ENCODE assay signal across 15 cellular contexts in genomic region chrX:65745427-65745826, GRCh38.
DNase-seq lines count a peak whose midpoint lies in the region; ATAC-seq, FAIRE-seq and TF ChIP-seq lines count a peak whose summit lies in the region.
"Had no signal": no experiment of that assay in that cellular context is flagged by ENCODE, and none has a peak within 500 bp of the region (broad histone marks: within the 10 kb centered on the region; RNA-seq: fewer than 3 reads in every experiment).

No MANE protein-coding gene starts in this region.

- peaks cover 0 to 7% (median 0%) of the 10 kb centered on the region in 4 donors for H3K27me3 ChIP-seq in pancreas
- H3K27me3 ChIP-seq in right lobe of liver, result no peaks in the 10 kb centered on the region

- no peak for TF ChIP-seq POLR2A in right lobe of liver (IDR thresholded peaks at IDR 0.05)

- DNase-seq in GM18507 (ENCODE audit: extremely low spot score, insufficient read length, low read depth), result no peak
- DNase-seq in activated CD4-positive, alpha-beta memory T cell treated with anti-CD3 and anti-CD28 coated beads for 36 hours, result no peak
- no peak for DNase-seq in memory B cell (ENCODE audit: low spot score in 2 of 2)
- no peak for DNase-seq in DMS153 treated with DMSO at 0.1 percent for 48 hours (lab: John Stamatoyannopoulos, UW; ENCODE audit: unreplicated experiment)
- DNase-seq in pancreas, result no peak
- no peak for DNase-seq in right lobe of liver
- DNase-seq: KG1; NCI-H1105; NCI-H2107; NCI-H69; stimulated activated CD4-positive, alpha-beta T cell treated with anti-CD3 and anti-CD28 coated beads, Interleukin-4, amount 100 ng/mL, for 4 hours; SW 1271 had no signal

- no peaks in the 10 kb centered on the region for H3K9me3 Mint-ChIP-seq in activated CD4-positive, alpha-beta memory T cell treated with anti-CD3 and anti-CD28 coated beads for 36 hours
- H3K9me3 Mint-ChIP-seq in memory B cell, result peaks cover 2% of the 10 kb centered on the region

- H3K27me3 Mint-ChIP-seq in activated CD4-positive, alpha-beta memory T cell treated with anti-CD3 and anti-CD28 coated beads for 36 hours, result no peaks in the 10 kb centered on the region
- H3K27me3 Mint-ChIP-seq in memory B cell, result no peaks in the 10 kb centered on the region

- H3K4me1 ChIP-seq in pancreas (no peaks in the 10 kb centered on the region), right lobe of liver (no peaks in the 10 kb centered on the region)

- peaks cover 63% of the 10 kb centered on the region for H3K4me1 Mint-ChIP-seq in activated CD4-positive, alpha-beta memory T cell treated with anti-CD3 and anti-CD28 coated beads for 36 hours (ENCODE audit: low read depth)
- peaks cover 38% of the 10 kb centered on the region for H3K4me1 Mint-ChIP-seq in memory B cell

- intact Hi-C loops in activated CD4-positive, alpha-beta memory T cell treated with anti-CD3 and anti-CD28 coated beads for 36 hours (cut with micrococcal nuclease), result loop anchor here (5.0 kb wide), 1 partner anchor 117 kb away; no protein-coding TSS in a partner anchor
- intact Hi-C loops in pancreas (cut with DNase I) (no loop called here), right lobe of liver (cut with DNase I) (no loop called here)

- H3K36me3 Mint-ChIP-seq in activated CD4-positive, alpha-beta memory T cell treated with anti-CD3 and anti-CD28 coated beads for 36 hours, result peaks cover 22% of the 10 kb centered on the region
- peaks cover 16% of the 10 kb centered on the region for H3K36me3 Mint-ChIP-seq in memory B cell

- H3K9me3 ChIP-seq in pancreas (no peaks in the 10 kb centered on the region), right lobe of liver (no peaks in the 10 kb centered on the region)

- TF ChIP-seq CTCF in pancreas (IDR thresholded peaks at IDR 0.05) (no peak), right lobe of liver (IDR thresholded peaks at IDR 0.05) (no peak)

- H3K27ac ChIP-seq in pancreas (no peak overlapping the region), right lobe of liver (no peak overlapping the region)
- H3K27ac ChIP-seq: BLaER1, VCaP had no signal

- WGBS in pancreas, 2 donors, result 30 to 60% methylated on average over 6 of the region's 6 CpGs
- 50% methylated on average over 6 of the region's 6 CpGs for WGBS in right lobe of liver (ENCODE audit: insufficient coverage, low coverage, low lambda C conversion rate, missing lambda C conversion rate)

- FAIRE-seq in GM18507 (lab: Jason Lieb, UNC) (peak; percentile 78), pancreas (lab: Jason Lieb, UNC) (no peak)

- no peak overlapping the region for H3K4me3 Mint-ChIP-seq in activated CD4-positive, alpha-beta memory T cell treated with anti-CD3 and anti-CD28 coated beads for 36 hours
- no peak overlapping the region for H3K4me3 Mint-ChIP-seq in memory B cell

- ATAC-seq in HG02610 (IDR thresholded peaks at IDR 0.05; ENCODE audit: unreplicated experiment) (peak; percentile 52), memory B cell (ENCODE audit: low read depth) (no peak), pancreas (no peak), right lobe of liver (no peak)

- H3K4me3 ChIP-seq in pancreas (no peak overlapping the region), right lobe of liver (no peak overlapping the region)
- H3K4me3 ChIP-seq: BLaER1 had no signal

- peaks cover 0 to under 1% (median 0%) of the 10 kb centered on the region in 3 donors for H3K36me3 ChIP-seq in pancreas
- H3K36me3 ChIP-seq in right lobe of liver, result peaks cover 0 to 1% (median 0%) of the 10 kb centered on the region in 4 donors

- POLR2A ChIA-PET in activated CD4-positive, alpha-beta memory T cell treated with anti-CD3 and anti-CD28 coated beads for 36 hours (lab: Charles Lee), result no interaction called here

- CTCF ChIA-PET in activated CD4-positive, alpha-beta memory T cell treated with anti-CD3 and anti-CD28 coated beads for 36 hours (lab: Charles Lee), result no interaction called here

- peak overlapping the region; percentile 60 for H3K27ac Mint-ChIP-seq in activated CD4-positive, alpha-beta memory T cell treated with anti-CD3 and anti-CD28 coated beads for 36 hours
- peak overlapping the region; percentile 73 for H3K27ac Mint-ChIP-seq in memory B cell
